8 cellular contexts compared by ENCODE assay signal in the genomic region with DNA sequence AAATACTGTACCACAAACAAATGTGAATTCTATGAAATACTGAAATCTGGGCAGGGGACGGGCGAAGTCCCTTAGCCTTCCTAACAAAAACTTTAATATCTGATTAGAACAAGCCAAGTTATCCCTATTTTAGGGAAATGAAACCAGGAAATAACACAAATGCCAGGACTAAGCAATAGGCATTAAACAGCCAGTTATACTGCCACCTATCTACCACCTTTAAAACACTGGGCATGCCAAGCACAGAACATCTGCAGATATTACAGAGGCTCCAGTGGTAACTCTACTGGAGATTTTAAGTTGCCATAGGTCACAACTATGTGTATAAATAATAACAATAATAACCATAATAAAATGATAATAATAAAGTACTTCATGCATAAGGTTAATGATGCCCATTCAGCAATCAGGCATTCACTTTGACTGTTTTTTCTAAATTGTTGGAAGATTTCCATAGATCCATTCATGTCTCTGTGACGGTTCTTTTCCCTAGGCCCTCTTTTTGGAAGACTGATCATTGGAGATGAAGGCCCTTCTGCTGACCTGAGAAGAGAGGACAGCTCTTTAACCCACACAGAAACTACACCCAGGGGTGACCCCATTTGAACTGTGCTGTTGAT.
DNase-seq lines count a peak whose midpoint lies in the region; ATAC-seq, FAIRE-seq and TF ChIP-seq lines count a peak whose summit lies in the region.

No MANE protein-coding gene starts in this region.

- peak; percentile 42 for FAIRE-seq in urothelium cell line (lab: Jason Lieb, UNC)

- H3K9me3 Mint-ChIP-seq in activated T-helper 2 cell treated with anti-CD3 and anti-CD28 coated beads, Interferon-gamma antibody, Interleukin-2, Interleukin-4, amounts not matched to agents 10 μg/mL and 5 μg/mL and 100 μg/mL, durations not matched to agents 14 hours and 24 hours and 36 hours, result no peaks in the 10 kb centered on the region
- no peaks in the 10 kb centered on the region for H3K9me3 Mint-ChIP-seq in activated CD8-positive, alpha-beta memory T cell treated with anti-CD3 and anti-CD28 coated beads, Interleukin-2, amount 10 ng/mL, durations not matched to agents 7 days and 5 days (ENCODE audit: low read depth)
- H3K9me3 Mint-ChIP-seq in immature natural killer cell, result peaks cover 0 to 4% (median 1%) of the 10 kb centered on the region in 6 donors

- no peak overlapping the region for H3K27ac Mint-ChIP-seq in activated T-helper 2 cell treated with anti-CD3 and anti-CD28 coated beads, Interferon-gamma antibody, Interleukin-2, Interleukin-4, amounts not matched to agents 10 μg/mL and 5 μg/mL and 100 μg/mL, durations not matched to agents 14 hours and 24 hours and 36 hours
- H3K27ac Mint-ChIP-seq in activated CD8-positive, alpha-beta memory T cell treated with anti-CD3 and anti-CD28 coated beads, Interleukin-2, amount 10 ng/mL, durations not matched to agents 7 days and 5 days, result no peak overlapping the region
- no peak overlapping the region for H3K27ac Mint-ChIP-seq in immature natural killer cell

- DNase-seq in Right ventricle myocardium superior, result no peak
- DNase-seq in cardiac septum (ENCODE audit: low spot score), result no peak
- peak; percentile 57 for DNase-seq in NOMO-1 treated with dmso at 0.1 percent for 144 hours (lab: John Stamatoyannopoulos, UW; ENCODE audit: unreplicated experiment)
- DNase-seq in fibroblast of villous mesenchyme (ENCODE audit: low read depth), result no peak
- peak; percentile 36 for DNase-seq in urothelium cell line (ENCODE audit: low spot score)
- no peak for DNase-seq in activated T-helper 2 cell treated with anti-CD3 and anti-CD28 coated beads, Interferon-gamma antibody, Interleukin-2, Interleukin-4, amounts not matched to agents 10 μg/mL and 5 μg/mL and 100 μg/mL, durations not matched to agents 14 hours and 24 hours and 36 hours (ENCODE audit: low spot score)
- DNase-seq in activated CD8-positive, alpha-beta memory T cell treated with anti-CD3 and anti-CD28 coated beads, Interleukin-2, amount 10 ng/mL, durations not matched to agents 7 days and 5 days, result no peak
- no peak for DNase-seq in immature natural killer cell

- intact Hi-C loops in Right ventricle myocardium superior (cut with DNase I) (no loop called here), cardiac septum (cut with DNase I) (no loop called here)
- intact Hi-C loops in activated T-helper 2 cell treated with anti-CD3 and anti-CD28 coated beads, Interferon-gamma antibody, Interleukin-2, Interleukin-4, amounts not matched to agents 10 μg/mL and 5 μg/mL and 100 μg/mL, durations not matched to agents 14 hours and 24 hours and 36 hours (cut with micrococcal nuclease), result no loop called here

- H3K36me3 Mint-ChIP-seq in activated T-helper 2 cell treated with anti-CD3 and anti-CD28 coated beads, Interferon-gamma antibody, Interleukin-2, Interleukin-4, amounts not matched to agents 10 μg/mL and 5 μg/mL and 100 μg/mL, durations not matched to agents 14 hours and 24 hours and 36 hours (ENCODE audit: low read depth), result no peaks in the 10 kb centered on the region
- H3K36me3 Mint-ChIP-seq in activated CD8-positive, alpha-beta memory T cell treated with anti-CD3 and anti-CD28 coated beads, Interleukin-2, amount 10 ng/mL, durations not matched to agents 7 days and 5 days, result no peaks in the 10 kb centered on the region
- H3K36me3 Mint-ChIP-seq in immature natural killer cell, result no peaks in the 10 kb centered on the region

- no peak overlapping the region for H3K4me3 ChIP-seq in fibroblast of villous mesenchyme (ENCODE audit: low read depth, low read length)

- TF ChIP-seq CTCF in fibroblast of villous mesenchyme (IDR thresholded peaks at IDR 0.05; ENCODE audit: insufficient read depth, low read depth, low read length), result peak; percentile 57

- no peak overlapping the region for H3K4me3 Mint-ChIP-seq in activated T-helper 2 cell treated with anti-CD3 and anti-CD28 coated beads, Interferon-gamma antibody, Interleukin-2, Interleukin-4, amounts not matched to agents 10 μg/mL and 5 μg/mL and 100 μg/mL, durations not matched to agents 14 hours and 24 hours and 36 hours (ENCODE audit: low read depth)
- no peak overlapping the region for H3K4me3 Mint-ChIP-seq in activated CD8-positive, alpha-beta memory T cell treated with anti-CD3 and anti-CD28 coated beads, Interleukin-2, amount 10 ng/mL, durations not matched to agents 7 days and 5 days
- H3K4me3 Mint-ChIP-seq in immature natural killer cell, result no peak overlapping the region

- no peaks in the 10 kb centered on the region for H3K4me1 Mint-ChIP-seq in activated T-helper 2 cell treated with anti-CD3 and anti-CD28 coated beads, Interferon-gamma antibody, Interleukin-2, Interleukin-4, amounts not matched to agents 10 μg/mL and 5 μg/mL and 100 μg/mL, durations not matched to agents 14 hours and 24 hours and 36 hours (ENCODE audit: low read depth)
- no peaks in the 10 kb centered on the region for H3K4me1 Mint-ChIP-seq in activated CD8-positive, alpha-beta memory T cell treated with anti-CD3 and anti-CD28 coated beads, Interleukin-2, amount 10 ng/mL, durations not matched to agents 7 days and 5 days
- no peaks in the 10 kb centered on the region for H3K4me1 Mint-ChIP-seq in immature natural killer cell

- H3K27me3 Mint-ChIP-seq in activated T-helper 2 cell treated with anti-CD3 and anti-CD28 coated beads, Interferon-gamma antibody, Interleukin-2, Interleukin-4, amounts not matched to agents 10 μg/mL and 5 μg/mL and 100 μg/mL, durations not matched to agents 14 hours and 24 hours and 36 hours (ENCODE audit: low read depth), result no peaks in the 10 kb centered on the region
- no peaks in the 10 kb centered on the region for H3K27me3 Mint-ChIP-seq in activated CD8-positive, alpha-beta memory T cell treated with anti-CD3 and anti-CD28 coated beads, Interleukin-2, amount 10 ng/mL, durations not matched to agents 7 days and 5 days
- peaks cover 0 to 4% (median 2%) of the 10 kb centered on the region in 3 donors for H3K27me3 Mint-ChIP-seq in immature natural killer cell (ENCODE audit: low read depth in 3 of 3)

- ATAC-seq in Right ventricle myocardium superior (ENCODE audit: poor library complexity), result peak; percentile 54
- no peak for ATAC-seq in activated CD8-positive, alpha-beta memory T cell treated with anti-CD3 and anti-CD28 coated beads, Interleukin-2, amount 10 ng/mL, durations not matched to agents 7 days and 5 days

- CTCF ChIA-PET in activated CD8-positive, alpha-beta memory T cell treated with anti-CD3 and anti-CD28 coated beads, Interleukin-2, amount 10 ng/mL, durations not matched to agents 7 days and 5 days (lab: Charles Lee), result no interaction called here

Comparison
In these comparisons a context has a peak if more than half of its experiments do, and no peak if none do; other contexts are left out.
1. DNase-seq: peak in NOMO-1 treated with dmso at 0.1 percent for 144 hours (single experiment) and urothelium cell line (single experiment); none in Right ventricle myocardium superior (single experiment), cardiac septum (single experiment), fibroblast of villous mesenchyme (single experiment), activated T-helper 2 cell treated with anti-CD3 and anti-CD28 coated beads, Interferon-gamma antibody, Interleukin-2, Interleukin-4, amounts not matched to agents 10 μg/mL and 5 μg/mL and 100 μg/mL, durations not matched to agents 14 hours and 24 hours and 36 hours (single experiment), activated CD8-positive, alpha-beta memory T cell treated with anti-CD3 and anti-CD28 coated beads, Interleukin-2, amount 10 ng/mL, durations not matched to agents 7 days and 5 days (single experiment) and immature natural killer cell (0 of 3).